ENCODE assay signal across 15 cellular contexts in the genomic region with DNA sequence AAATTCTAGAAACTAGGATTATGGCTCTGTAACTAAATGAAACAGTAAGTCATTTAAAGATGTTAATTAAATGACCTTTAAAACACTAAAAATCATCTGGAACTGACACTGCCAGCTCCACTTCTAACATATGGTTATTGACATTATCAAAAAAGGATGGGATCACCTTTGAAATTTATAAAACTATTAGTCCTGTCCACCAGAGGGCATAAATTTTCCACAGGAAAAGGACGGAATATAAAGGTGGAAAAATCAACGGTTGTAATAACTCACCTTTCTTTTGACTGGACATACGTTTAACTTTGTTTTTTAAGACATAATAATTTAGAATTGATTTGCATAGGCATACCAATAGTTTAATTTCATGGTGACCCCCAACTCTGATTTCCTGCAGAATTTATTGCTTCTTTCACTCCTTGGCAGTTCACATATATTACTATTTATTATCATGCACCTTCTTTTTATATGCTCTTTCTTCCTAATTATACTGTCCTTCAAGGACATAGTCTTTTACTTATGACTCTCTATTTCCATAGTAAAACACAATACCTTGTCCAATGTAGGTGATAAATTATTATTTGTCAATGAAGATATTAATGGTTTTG.
A peak's percentile ranks its signal among the peaks of the same experiment; 100 is the strongest.
DNase-seq lines count a peak whose midpoint lies in the region; ATAC-seq, FAIRE-seq and TF ChIP-seq lines count a peak whose summit lies in the region.
"Had no signal": no experiment of that assay in that cellular context is flagged by ENCODE, and none has a peak within 500 bp of the region (broad histone marks: within the 10 kb centered on the region; RNA-seq: fewer than 3 reads in every experiment).

No MANE protein-coding gene starts in this region.

- ATAC-seq in GM18870 (IDR thresholded peaks at IDR 0.05; ENCODE audit: unreplicated experiment) (no peak), HG03571 (IDR thresholded peaks at IDR 0.05; ENCODE audit: unreplicated experiment) (no peak)
- ATAC-seq: stimulated activated naive CD8-positive, alpha-beta T cell treated with anti-CD3 and anti-CD28 coated beads, Interleukin-15, Interleukin-2, amounts not matched to agents 100 U/mL and 50 U/mL, for 24 hours had no signal

- no peak overlapping the region for H3K27ac ChIP-seq in A673 (ENCODE audit: low read depth, low read length, poor library complexity, severe bottlenecking)
- no peak overlapping the region for H3K27ac ChIP-seq in kidney (ENCODE audit: low read depth in 2 of 2, low read length in 2 of 2)

- H3K36me3 ChIP-seq in A673 (ENCODE audit: insufficient read depth, low read length, poor library complexity, severe bottlenecking) (no peaks in the 10 kb centered on the region), adipocyte (ENCODE audit: control insufficient read depth, insufficient read depth, low read length, severe bottlenecking) (no peaks in the 10 kb centered on the region), kidney (ENCODE audit: control insufficient read depth in 1 of 2, insufficient read depth in 2 of 2, low read length in 2 of 2) (no peaks in the 10 kb centered on the region)

- BruUV-seq in A673 (replicated peaks; lab: Mats Ljungman, UMichigan) = no TSS peak

- H3K27me3 ChIP-seq in A673 (replicated peaks; ENCODE audit: insufficient read depth, low read depth, low read length, poor library complexity) (no peaks in the 10 kb centered on the region), adipocyte (replicated peaks; ENCODE audit: control insufficient read depth, insufficient read depth, low read length) (peaks cover 6% of the 10 kb centered on the region)

- intact Hi-C loops in A673 (cut with micrococcal nuclease; ENCODE audit: unreplicated experiment) = no loop called here
- intact Hi-C loops in kidney (cut with DNase I) = no loop called here

- DNase-seq in A673 (ENCODE audit: low spot score) (no peak), HT1080 (ENCODE audit: low read depth) (peak; percentile 10), adipocyte (ENCODE audit: low read depth) (peak; percentile 2), kidney (no peak), NCI-H774 (lab: John Stamatoyannopoulos, UW) (no peak)
- DNase-seq in stimulated activated CD4-positive, alpha-beta T cell treated with anti-CD3 and anti-CD28 coated beads, Interleukin-1b, Interleukin-23, amount 100 ng/mL, for 48 hours = no peak
- DNase-seq: activated CD8-positive, alpha-beta memory T cell treated with anti-CD3 and anti-CD28 coated beads, Interleukin-2, amount 50 U/mL, for 48 hours; effector CD8-positive, alpha-beta T cell; head of caudate nucleus; NCI-H2029 treated with DMSO at 0.1 percent for 48 hours; posterior cingulate gyrus; stimulated activated CD4-positive, alpha-beta T cell treated with anti-CD3 and anti-CD28 coated beads, Interleukin-2, amount 100 ng/mL, for 48 hours; stimulated activated naive CD8-positive, alpha-beta T cell treated with anti-CD3 and anti-CD28 coated beads, Interleukin-15, Interleukin-2, amounts not matched to agents 100 U/mL and 50 U/mL, for 24 hours had no signal

- H3K9ac ChIP-seq in adipocyte (ENCODE audit: low read length) (no peak overlapping the region), kidney (ENCODE audit: low read length in 2 of 2) (no peak overlapping the region)

- H3K4me3 ChIP-seq in A673 (ENCODE audit: low read depth, low read length, poor library complexity, severe bottlenecking) (no peak overlapping the region), adipocyte (ENCODE audit: low read length) (no peak overlapping the region), kidney (ENCODE audit: low read length in 2 of 2) (no peak overlapping the region)

- FAIRE-seq in kidney (lab: Jason Lieb, UNC) = no peak

- TF ChIP-seq CTCF in A673 (conservative IDR thresholded peaks at IDR 0.05; ENCODE audit: low read depth, low read length) = peak; percentile 46
- peak; percentile 3 for TF ChIP-seq CTCF in kidney (IDR thresholded peaks at IDR 0.05; ENCODE audit: borderline replicate concordance, extremely low read depth, insufficient read depth)

- CTCF ChIA-PET in A673 (lab: Charles Lee) = no interaction called here

- H3K4me1 ChIP-seq in A673 (ENCODE audit: insufficient read depth, low read length, poor library complexity, severe bottlenecking) (no peaks in the 10 kb centered on the region), adipocyte (ENCODE audit: control insufficient read depth, insufficient read depth, low read length) (no peaks in the 10 kb centered on the region), kidney (ENCODE audit: control insufficient read depth in 1 of 2, insufficient read depth in 1 of 2, low read depth in 1 of 2, low read length in 2 of 2) (no peaks in the 10 kb centered on the region)

- POLR2A ChIA-PET in A673 (lab: Charles Lee; ENCODE audit: low non-redundant PET) = no interaction called here

- no peaks in the 10 kb centered on the region for H3K9me3 ChIP-seq in A673 (ENCODE audit: low read depth, low read length, poor library complexity, severe bottlenecking)
- H3K9me3 ChIP-seq in adipocyte (ENCODE audit: control insufficient read depth, low read length) = no peaks in the 10 kb centered on the region
- H3K9me3 ChIP-seq in kidney (ENCODE audit: control insufficient read depth in 1 of 2, low read length in 2 of 2) = no peaks in the 10 kb centered on the region

Comparison
In these comparisons a context has a peak if more than half of its experiments do, and no peak if none do; other contexts are left out.
1. DNase-seq: peak in HT1080 (single experiment) and adipocyte (single experiment); none in A673 (single experiment), kidney (single experiment), stimulated activated CD4-positive, alpha-beta T cell treated with anti-CD3 and anti-CD28 coated beads, Interleukin-1b, Interleukin-23, amount 100 ng/mL, for 48 hours (single experiment) and NCI-H774 (single experiment).